In genomic region chr1:200053639-200054038, GRCh38 we compare ENCODE assay signal across 19 cellular contexts. TPM values are rescaled to one million over a fixed set of nuclear protein-coding genes. Genes with fewer than 3 reads are reported as not detected.
"Had no signal": no experiment of that assay in that cellular context is flagged by ENCODE, and none has a peak within 500 bp of the region (broad histone marks: within the 10 kb centered on the region; RNA-seq: fewer than 3 reads in every experiment).

No MANE protein-coding gene starts in this region.

- ATAC-seq: natural killer cell; psoas muscle; sciatic nerve; stimulated activated naive B cell treated with anti-CD40 and anti-IgM and Interleukin-4, amounts not matched to agents 10 μg/mL and 1 μg/mL and 100 μg/mL, for 72 hours had no signal

- H3K9me3 ChIP-seq: psoas muscle, tibial nerve, vagina had no signal

- H3K36me3 ChIP-seq: tibial nerve, vagina, WERI-Rb-1 had no signal

- DNase-seq: activated CD4-positive, alpha-beta T cell treated with anti-CD3 and anti-CD28 coated beads for 4 hours; activated naive CD4-positive, alpha-beta T cell treated with anti-CD3 and anti-CD28 coated beads, Interleukin-2, amount 10 ng/mL, durations not matched to agents 7 days and 5 days; central memory CD4-positive, alpha-beta T cell; cortex of kidney; effector memory CD4-positive, alpha-beta T cell; hippocampal formation; natural killer cell; occipital lobe; psoas muscle; stimulated activated CD4-positive, alpha-beta T cell treated with anti-CD3 and anti-CD28 coated beads, Interleukin-2, amount 100 ng/mL, for 24 hours; stimulated activated naive B cell treated with anti-CD40 and anti-IgM and Interleukin-4, amounts not matched to agents 10 μg/mL and 1 μg/mL and 100 μg/mL, for 72 hours; T-helper 9 cell; WERI-Rb-1 had no signal

- H3K27me3 ChIP-seq: tibial nerve, vagina had no signal

- H3K4me1 ChIP-seq: psoas muscle, tibial nerve, vagina had no signal

- H3K4me3 ChIP-seq: psoas muscle, tibial nerve, vagina had no signal

- H3K27ac ChIP-seq: epithelial cell of prostate, psoas muscle, tibial nerve, vagina, WERI-Rb-1 had no signal

RNA-seq across cellular contexts. Expression of gene NR5A2, which starts 26.1 kb away (rescaled TPM):
- total RNA-seq: activated T-helper 2 cell treated with anti-CD3 and anti-CD28 coated beads, Interferon-gamma antibody, Interleukin-2, Interleukin-4, amounts not matched to agents 10 μg/mL and 5 μg/mL and 100 μg/mL, durations not matched to agents 14 hours and 24 hours and 36 hours; mononuclear cell; natural killer cell had no signal
